1 cellular context compared by ENCODE assay signal in genomic region chr16:25027781-25028180, GRCh38.
TF ChIP-seq lines count a peak whose summit lies in the region.

No MANE protein-coding gene starts in this region.

TF ChIP-seq in IMR-90, 13 proteins besides CTCF, POLR2A, EP300 and RAD21:
- TF ChIP-seq ELK1 (IDR thresholded peaks at IDR 0.05; ENCODE audit: borderline replicate concordance, low read depth, low read length), result no peak
- TF ChIP-seq NFE2L2 (IDR thresholded peaks at IDR 0.05; ENCODE audit: low read depth, low read length), result no peak
- no peak for TF ChIP-seq CHD1 (IDR thresholded peaks at IDR 0.05; ENCODE audit: low read depth, low read length)
- TF ChIP-seq MAFK (IDR thresholded peaks at IDR 0.05; ENCODE audit: low read depth, low read length), result no peak
- no peak for TF ChIP-seq RCOR1 (IDR thresholded peaks at IDR 0.05; ENCODE audit: insufficient replicate concordance, low read length)
